Comparison of ENCODE assay signal across 1 cellular context in genomic region chr4:48821431-48821830, GRCh38.
TF ChIP-seq lines count a peak whose summit lies in the region.
"Not testable (repeated sequence)": the region's sequence is repeated elsewhere in the genome, so short reads cannot be mapped to it uniquely, and the experiment has no call there.

No MANE protein-coding gene starts in this region.

TF ChIP-seq in K562, 482 proteins besides CTCF, POLR2A, EP300 and RAD21 (continued from another document):
- TF ChIP-seq PKNOX1 (IDR thresholded peaks at IDR 0.05) (peak; percentile 9; the same call in 1 of the 2 replicates), TEAD4 (IDR thresholded peaks at IDR 0.05; ENCODE audit: low read length) (peak; percentile 18; the same call in 1 of the 2 replicates), ATF7 (IDR thresholded peaks at IDR 0.05) (peak; percentile 51; the same call in 1 of the 2 replicates), SPI1 (IDR thresholded peaks at IDR 0.05; ENCODE audit: borderline replicate concordance, low read depth, low read length) (peak; percentile 82)
- TF ChIP-seq TEAD4 (CRISPR knock-in tag; IDR thresholded peaks at IDR 0.05; ENCODE audit: borderline replicate concordance), result not testable (repeated sequence)
